Comparison of ENCODE assay signal across 8 cellular contexts in the genomic region with DNA sequence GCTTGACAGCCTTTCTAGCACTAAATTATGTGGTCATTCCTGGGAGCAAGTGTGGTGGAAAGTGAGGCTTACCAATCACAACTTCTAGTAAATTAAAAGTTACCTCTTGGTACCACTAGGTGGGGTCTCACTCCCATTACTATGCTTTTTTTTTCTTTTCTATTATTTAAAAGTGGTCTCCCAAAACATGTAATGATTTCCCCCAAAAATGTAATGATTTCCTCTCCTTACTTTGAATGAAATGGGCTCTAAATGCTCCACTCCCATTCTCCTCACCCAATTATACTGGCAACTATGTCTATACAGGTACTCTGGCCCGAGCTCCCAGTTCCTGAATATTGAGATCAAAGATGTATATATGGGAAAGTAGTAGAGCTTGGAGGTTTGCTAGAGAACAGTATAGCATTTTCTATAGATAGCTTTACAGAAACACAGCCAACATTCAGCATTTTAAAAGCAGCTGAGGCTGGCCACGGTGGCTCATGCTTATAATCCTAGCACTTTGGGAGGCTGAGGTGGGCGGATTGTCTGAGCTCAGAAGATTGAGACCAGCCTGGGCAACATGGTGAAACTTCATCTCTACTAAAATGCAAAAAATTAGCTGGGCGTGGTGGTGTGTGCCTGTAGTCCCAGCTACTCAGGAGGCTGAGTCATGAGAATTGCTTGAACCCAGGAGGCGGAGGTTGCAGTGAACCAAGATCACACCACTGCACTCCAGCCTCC.
A peak's percentile ranks its signal among the peaks of the same experiment; 100 is the strongest.
DNase-seq lines count a peak whose midpoint lies in the region; ATAC-seq and TF ChIP-seq lines count a peak whose summit lies in the region.

No MANE protein-coding gene starts in this region.

- no peaks in the 10 kb centered on the region for H3K4me1 ChIP-seq in left lung

- no peaks in the 10 kb centered on the region for H3K27me3 ChIP-seq in left lung

- peak; percentile 51 for ATAC-seq in activated T-helper 17 cell treated with anti-CD3 and anti-CD28 coated beads, Interleukin-2, amount 50 U/mL, for 72 hours (replicated peaks)
- ATAC-seq in left lung (peak; percentile 38), HG02852 (IDR thresholded peaks at IDR 0.05; ENCODE audit: unreplicated experiment) (no peak), HG03342 (IDR thresholded peaks at IDR 0.05; ENCODE audit: unreplicated experiment) (no peak), GM21447 (IDR thresholded peaks at IDR 0.05; ENCODE audit: unreplicated experiment) (no peak)

- no peaks in the 10 kb centered on the region for H3K9me3 ChIP-seq in left lung

- intact Hi-C loops in left lung (cut with DNase I), result no loop called here

- TF ChIP-seq CTCF in HFF-Myc (IDR thresholded peaks at IDR 0.05; ENCODE audit: low read depth, low read length, missing control alignments) (peak; percentile 42), left lung (IDR thresholded peaks at IDR 0.05) (peak in 1 of 2 donors; percentile 41)

- no peak overlapping the region for H3K27ac ChIP-seq in left lung

- peaks cover 53% of the 10 kb centered on the region for H3K36me3 Mint-ChIP-seq in activated T-helper 17 cell treated with anti-CD3 and anti-CD28 coated beads, Interleukin-2, amount 50 U/mL, for 72 hours (ENCODE audit: low read depth)

- in situ Hi-C loops in Caki2 (cut with HindIII; ENCODE audit: low pct_unique_long_range_greater_than_20kb, low sequenced_read_pairs), result no loop called here

- H3K36me3 ChIP-seq in left lung, result peaks cover 0 to 46% of the 10 kb centered on the region in 2 donors

- H3K27ac Mint-ChIP-seq in activated T-helper 17 cell treated with anti-CD3 and anti-CD28 coated beads, Interleukin-2, amount 50 U/mL, for 72 hours, result peak overlapping the region; percentile 24

- H3K4me3 ChIP-seq in HFF-Myc (replicated peaks; ENCODE audit: low read depth, low read length) (no peak overlapping the region), left lung (no peak overlapping the region)

- DNase-seq in Caki2 (ENCODE audit: low read depth) (peak; percentile 63), HFF-Myc (ENCODE audit: extremely low read depth, low read depth) (no peak), left lung (no peak), NCI-H446 (lab: John Stamatoyannopoulos, UW) (no peak)

- H3K4me1 Mint-ChIP-seq in activated T-helper 17 cell treated with anti-CD3 and anti-CD28 coated beads, Interleukin-2, amount 50 U/mL, for 72 hours, result peaks cover 21% of the 10 kb centered on the region

- H3K4me3 Mint-ChIP-seq in activated T-helper 17 cell treated with anti-CD3 and anti-CD28 coated beads, Interleukin-2, amount 50 U/mL, for 72 hours, result no peak overlapping the region

- H3K27me3 Mint-ChIP-seq in activated T-helper 17 cell treated with anti-CD3 and anti-CD28 coated beads, Interleukin-2, amount 50 U/mL, for 72 hours, result no peaks in the 10 kb centered on the region

- no peaks in the 10 kb centered on the region for H3K9me3 Mint-ChIP-seq in activated T-helper 17 cell treated with anti-CD3 and anti-CD28 coated beads, Interleukin-2, amount 50 U/mL, for 72 hours

Comparison
In these comparisons a context has a peak if more than half of its experiments do, and no peak if none do; other contexts are left out.
1. ATAC-seq: peak in activated T-helper 17 cell treated with anti-CD3 and anti-CD28 coated beads, Interleukin-2, amount 50 U/mL, for 72 hours (single experiment) and left lung (single experiment); none in HG02852 (single experiment), HG03342 (single experiment) and GM21447 (single experiment).